Comparison of ENCODE assay signal across 9 cellular contexts in genomic region chrX:41750720-41751119, GRCh38. TPM values are rescaled to one million over a fixed set of nuclear protein-coding genes. Genes with fewer than 3 reads are reported as not detected.
"Had no signal": no experiment of that assay in that cellular context is flagged by ENCODE, and none has a peak within 500 bp of the region (broad histone marks: within the 10 kb centered on the region; RNA-seq: fewer than 3 reads in every experiment).

No MANE protein-coding gene starts in this region.

- ATAC-seq: HepG2, K562 had no signal

- FAIRE-seq: HepG2, HTR-8/SVneo, K562 had no signal

- H3K9ac ChIP-seq: KMS-11 had no signal

- H3K4me3 ChIP-seq: K562 had no signal

- H3K4me2 ChIP-seq: KMS-11 had no signal

- H3K27ac ChIP-seq: HL-60, KMS-11 had no signal

- DNase-seq: IMR-90, Karpas-422, KBM-7, KG1 had no signal

RNA-seq across cellular contexts. Expression of gene GPR82, which starts 26.7 kb away (rescaled TPM):
- polyA plus RNA-seq: HepG2, IMR-90, K562 had no signal
